In the genomic region with DNA sequence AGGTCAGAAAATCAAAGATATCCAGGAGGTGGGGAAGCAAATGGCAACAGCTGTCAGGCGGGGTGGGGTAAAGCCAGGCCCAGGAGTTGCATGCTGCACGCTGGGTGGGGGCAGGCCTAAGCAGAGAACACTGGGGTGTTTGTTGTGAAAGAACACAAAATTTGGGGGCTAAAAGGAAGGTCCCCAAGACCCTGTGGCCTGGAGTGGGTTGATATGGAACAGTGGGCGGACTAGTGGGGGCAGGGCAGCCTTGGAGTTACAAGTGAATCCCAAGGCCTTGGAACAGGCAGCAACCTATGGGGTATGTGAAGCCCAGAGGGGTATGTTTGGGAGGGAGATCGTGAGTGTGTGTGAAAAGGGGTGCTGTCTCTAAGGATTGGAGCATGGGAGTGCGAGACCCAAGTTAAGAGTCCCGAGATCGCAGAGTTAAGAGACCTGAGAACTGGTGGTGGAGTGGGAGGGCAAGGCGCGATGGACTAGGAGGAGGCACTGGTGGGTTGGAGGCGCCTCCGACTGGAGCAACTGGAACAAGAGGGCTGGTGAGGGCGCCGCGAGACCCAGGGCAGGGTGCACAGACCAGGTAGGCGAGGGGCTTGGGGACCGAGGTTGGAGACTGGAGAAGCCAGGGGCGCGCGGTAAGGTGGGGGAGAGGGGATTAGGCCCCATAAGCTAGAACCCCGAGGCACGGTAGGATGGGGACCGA, we compare ENCODE assay signal across 8 cellular contexts. TPM values are rescaled to one million over a fixed set of nuclear protein-coding genes. Genes with fewer than 3 reads are reported as not detected.
A peak's percentile ranks its signal among the peaks of the same experiment; 100 is the strongest.
DNase-seq lines count a peak whose midpoint lies in the region; ATAC-seq and TF ChIP-seq lines count a peak whose summit lies in the region.

No MANE protein-coding gene starts in this region.

- TSS peak; percentile 12 for BruUV-seq in MCF 10A (replicated peaks; lab: Mats Ljungman, UMichigan)

- H3K4me3 ChIP-seq in HAP-1 (peak overlapping the region; percentile 87), NT2/D1 (ENCODE audit: insufficient read length, low read depth) (peak overlapping the region; percentile 83)

- ATAC-seq in stimulated activated naive B cell treated with anti-CD40 and anti-IgM and Interleukin-4, amounts not matched to agents 10 μg/mL and 1 μg/mL and 100 μg/mL, for 72 hours (replicated peaks): peak; percentile 37 to 44
- ATAC-seq in HG03457 (IDR thresholded peaks at IDR 0.05; ENCODE audit: unreplicated experiment): no peak

- H3K4me1 ChIP-seq in HAP-1: peaks cover 8% of the 10 kb centered on the region
- H3K4me1 ChIP-seq in NT2/D1 (ENCODE audit: insufficient read depth, insufficient read length): peaks cover 4% of the 10 kb centered on the region

- peaks cover 65% of the 10 kb centered on the region for H3K36me3 Mint-ChIP-seq in MCF 10A (ENCODE audit: insufficient read depth, unreplicated experiment)
- H3K36me3 Mint-ChIP-seq in stimulated activated naive B cell treated with anti-CD40 and anti-IgM and Interleukin-4, amounts not matched to agents 10 μg/mL and 1 μg/mL and 100 μg/mL, for 72 hours: peaks cover 41 to 68% of the 10 kb centered on the region in 2 donors

- intact Hi-C loops in MCF 10A (cut with micrococcal nuclease): loop anchor here (5.0 kb wide), 1 partner anchor 41 kb away; the partner anchor contains the start of genes KLHDC3 and MEA1

- peak overlapping the region; percentile 98 for H3K27ac Mint-ChIP-seq in MCF 10A (ENCODE audit: low read depth, unreplicated experiment)
- H3K27ac Mint-ChIP-seq in stimulated activated naive B cell treated with anti-CD40 and anti-IgM and Interleukin-4, amounts not matched to agents 10 μg/mL and 1 μg/mL and 100 μg/mL, for 72 hours: peak overlapping the region; percentile 95

- DNase-seq in EL (peak; percentile 28), HAP-1 (ENCODE audit: low spot score in 2 of 2) (peak in 1 of 2 experiments; percentile 46), NT2/D1 (ENCODE audit: low read depth, low spot score) (no peak), MCF 10A (ENCODE audit: unreplicated experiment) (peak; percentile 6), kidney glomerular epithelial cell (lab: John Stamatoyannopoulos, UW) (peak; percentile 23), NCI-H1930 (lab: John Stamatoyannopoulos, UW) (no peak)
- DNase-seq in stimulated activated naive B cell treated with anti-CD40 and anti-IgM and Interleukin-4, amounts not matched to agents 10 μg/mL and 1 μg/mL and 100 μg/mL, for 72 hours: no peak

- POLR2A ChIA-PET in MCF 10A (lab: Yijun Ruan, JAX): interaction anchor here (0.9 to 5.0 kb wide), 16 partner anchors 8 to 163 kb away, joined by 3 to 53 read pairs (median 9); partner anchors contain the start of genes CNPY3, KLHDC3, MEA1 and PEX6

- no peaks in the 10 kb centered on the region for H3K27me3 Mint-ChIP-seq in MCF 10A (ENCODE audit: insufficient read depth, unreplicated experiment)
- H3K27me3 Mint-ChIP-seq in stimulated activated naive B cell treated with anti-CD40 and anti-IgM and Interleukin-4, amounts not matched to agents 10 μg/mL and 1 μg/mL and 100 μg/mL, for 72 hours: no peaks in the 10 kb centered on the region

- H3K27me3 ChIP-seq in HAP-1 (ENCODE audit: low read depth) (no peaks in the 10 kb centered on the region), NT2/D1 (ENCODE audit: insufficient read depth, insufficient read length) (no peaks in the 10 kb centered on the region)

- peak overlapping the region; percentile 96 for H3K9ac ChIP-seq in NT2/D1 (ENCODE audit: insufficient read length, low read depth)

- CTCF ChIA-PET in MCF 10A (lab: Yijun Ruan, JAX): interaction anchor here (0.6 to 1.8 kb wide), 3 partner anchors 38 to 281 kb away, joined by 3 to 5 read pairs (median 4); no protein-coding TSS in a partner anchor

- TF ChIP-seq CTCF in MCF 10A (IDR thresholded peaks at IDR 0.05; ENCODE audit: unreplicated experiment): no peak

- H3K4me3 Mint-ChIP-seq in MCF 10A (ENCODE audit: unreplicated experiment): peak overlapping the region; percentile 96
- peak overlapping the region; percentile 96 to 100 for H3K4me3 Mint-ChIP-seq in stimulated activated naive B cell treated with anti-CD40 and anti-IgM and Interleukin-4, amounts not matched to agents 10 μg/mL and 1 μg/mL and 100 μg/mL, for 72 hours

- in situ Hi-C loops in HAP-1 (cut with MboI; ENCODE audit: low sequenced_read_pairs): no loop called here

- H3K36me3 ChIP-seq in HAP-1 (replicated peaks) (peaks cover 64% of the 10 kb centered on the region), NT2/D1 (ENCODE audit: insufficient read depth, insufficient read length, low read length) (peaks cover 78% of the 10 kb centered on the region)

- H3K9me3 Mint-ChIP-seq in MCF 10A (ENCODE audit: unreplicated experiment): no peaks in the 10 kb centered on the region
- H3K9me3 Mint-ChIP-seq in stimulated activated naive B cell treated with anti-CD40 and anti-IgM and Interleukin-4, amounts not matched to agents 10 μg/mL and 1 μg/mL and 100 μg/mL, for 72 hours: no peaks in the 10 kb centered on the region

- H3K9me3 ChIP-seq in HAP-1 (no peaks in the 10 kb centered on the region), NT2/D1 (ENCODE audit: insufficient read depth, low read length) (no peaks in the 10 kb centered on the region)

- peaks cover 30% of the 10 kb centered on the region for H3K4me1 Mint-ChIP-seq in MCF 10A (ENCODE audit: insufficient read depth, unreplicated experiment)
- peaks cover 40 to 56% of the 10 kb centered on the region in 2 donors for H3K4me1 Mint-ChIP-seq in stimulated activated naive B cell treated with anti-CD40 and anti-IgM and Interleukin-4, amounts not matched to agents 10 μg/mL and 1 μg/mL and 100 μg/mL, for 72 hours

RNA-seq across cellular contexts. Expression of gene CUL7, which starts 0.7 kb away (rescaled TPM):
- total RNA-seq in MCF 10A (2022): 22.7 and 31.4 TPM in 2 replicates

RNA-seq across cellular contexts. Expression of gene MRPL2, which starts 6.2 kb away (rescaled TPM):
- total RNA-seq in MCF 10A (2022): 155 and 174 TPM in 2 replicates

RNA-seq across cellular contexts. Expression of gene KLC4, which starts 6.4 kb away (rescaled TPM):
- total RNA-seq in MCF 10A (2022): 17.5 and 23.4 TPM in 2 replicates

RNA-seq across cellular contexts. Expression of gene PTK7, which starts 23.1 kb away (rescaled TPM):
- total RNA-seq in MCF 10A (2022): 42.6 and 48.4 TPM in 2 replicates

RNA-seq across cellular contexts. Expression of gene RRP36, which starts 31.6 kb away (rescaled TPM):
- 72.8 and 80.4 TPM in 2 replicates for total RNA-seq in MCF 10A (2022)

Comparison
In these comparisons a context has a peak if more than half of its experiments do, and no peak if none do; other contexts are left out.
1. DNase-seq: peak in EL (single experiment), MCF 10A (single experiment) and kidney glomerular epithelial cell (single experiment); none in NT2/D1 (single experiment), stimulated activated naive B cell treated with anti-CD40 and anti-IgM and Interleukin-4, amounts not matched to agents 10 μg/mL and 1 μg/mL and 100 μg/mL, for 72 hours (single experiment) and NCI-H1930 (0 of 2).